Comparison of ENCODE assay signal across 30 cellular contexts in the genomic region with DNA sequence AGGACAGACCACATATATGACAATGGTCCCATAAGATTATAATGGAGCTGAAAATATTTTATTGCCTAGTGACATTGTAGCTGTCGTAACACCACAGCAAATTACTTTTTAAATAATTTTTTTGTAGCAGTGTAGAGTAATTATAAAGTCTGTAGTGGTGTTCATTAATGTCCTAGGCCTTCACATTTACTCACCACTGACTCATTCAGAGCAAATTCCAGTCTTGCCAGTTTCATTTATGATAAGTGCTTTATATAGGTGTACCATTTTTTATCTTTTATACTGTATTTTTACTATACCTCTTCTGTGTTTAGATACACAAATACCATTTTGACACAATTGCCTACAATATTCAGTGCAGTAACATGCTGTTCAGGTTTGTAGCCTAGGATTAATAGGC.
A peak's percentile ranks its signal among the peaks of the same experiment; 100 is the strongest.
DNase-seq lines count a peak whose midpoint lies in the region; ATAC-seq, FAIRE-seq and TF ChIP-seq lines count a peak whose summit lies in the region.
"Had no signal": no experiment of that assay in that cellular context is flagged by ENCODE, and none has a peak within 500 bp of the region (broad histone marks: within the 10 kb centered on the region; RNA-seq: fewer than 3 reads in every experiment).

No MANE protein-coding gene starts in this region.

- ATAC-seq in left colon, result peak; percentile 52
- ATAC-seq in pancreas, result no peak
- ATAC-seq: activated CD4-positive, CD25-positive, alpha-beta regulatory T cell treated with anti-CD3 and anti-CD28 coated beads, Interleukin-2, amount 50 U/mL, for 24 hours; left ventricle myocardium superior; right cardiac atrium had no signal

- no peak for FAIRE-seq in pancreas (lab: Jason Lieb, UNC)
- FAIRE-seq: G401.6, islet of Langerhans, urothelium cell line had no signal

- no peaks in the 10 kb centered on the region for H3K27me3 ChIP-seq in CD4-positive, alpha-beta memory T cell (ENCODE audit: insufficient read depth, low read length)
- H3K27me3 ChIP-seq in Caco-2 (replicated peaks; ENCODE audit: control insufficient read depth, insufficient read depth, low read length) (no peaks in the 10 kb centered on the region), pancreas (no peaks in the 10 kb centered on the region)
- H3K27me3 ChIP-seq: brain microvascular endothelial cell, neural progenitor cell, spleen, stomach had no signal

- no peaks in the 10 kb centered on the region for H3K27me3 Mint-ChIP-seq in CD4-positive, alpha-beta memory T cell
- H3K27me3 Mint-ChIP-seq in Caco-2 (ENCODE audit: insufficient read depth, unreplicated experiment), result no peaks in the 10 kb centered on the region
- H3K27me3 Mint-ChIP-seq: activated CD4-positive, alpha-beta memory T cell treated with anti-CD3 and anti-CD28 coated beads for 36 hours; IgD-negative memory B cell had no signal

- CTCF ChIA-PET in CD4-positive, alpha-beta memory T cell (lab: Charles Lee; ENCODE audit: partially characterized antibody), result no interaction called here
- CTCF ChIA-PET in Caco-2 (lab: Charles Lee), result no interaction called here

- H3K27ac Mint-ChIP-seq in CD4-positive, alpha-beta memory T cell, result peak overlapping the region in 1 of 7 donors; percentile 54
- H3K27ac Mint-ChIP-seq in Caco-2 (ENCODE audit: unreplicated experiment), result no peak overlapping the region
- H3K27ac Mint-ChIP-seq: activated CD4-positive, alpha-beta memory T cell treated with anti-CD3 and anti-CD28 coated beads for 36 hours; activated naive CD4-positive, alpha-beta T cell treated with anti-CD3 and anti-CD28 coated beads for 36 hours; activated T-helper 1 cell treated with anti-CD3 and anti-CD28 coated beads, Interleukin-12 subunit alpha, Interleukin-12 subunit beta, Interleukin-2, Interleukin-4 antibody, amounts not matched to agents 30 ng/mL and 10 ng/mL and 1 ng/mL, durations not matched to agents 14 hours and 24 hours and 36 hours; IgD-negative memory B cell; neural progenitor cell had no signal

- DNase-seq in ELR (ENCODE audit: low read depth) (peak; percentile 53), M059J (ENCODE audit: low read depth) (peak; percentile 44), amniotic epithelial cell (ENCODE audit: low read depth) (peak; percentile 24), left colon (no peak), Caco-2 (no peak), pancreas (no peak)
- DNase-seq in CD4-positive, alpha-beta memory T cell, result no peak
- DNase-seq: activated CD4-positive, alpha-beta memory T cell treated with anti-CD3 and anti-CD28 coated beads for 36 hours; activated CD8-positive, alpha-beta memory T cell treated with anti-CD3 and anti-CD28 coated beads, Interleukin-2, amount 50 U/mL, for 48 hours; activated naive CD4-positive, alpha-beta T cell treated with anti-CD3 and anti-CD28 coated beads for 36 hours; amniotic stem cell; brain microvascular endothelial cell; DMS153; glutamatergic neuron; left ventricle myocardium superior; NCI-H1048; NCI-H510A; right cardiac atrium; spleen; stimulated activated CD4-positive, alpha-beta T cell treated with anti-CD3 and anti-CD28 coated beads, Interleukin-2, amount 100 ng/mL, for 24 hours; stomach; T-helper 2 cell had no signal

- no peak for TF ChIP-seq CTCF in Caco-2 (IDR thresholded peaks at IDR 0.05; ENCODE audit: insufficient read depth in 1 of 2, low read depth in 1 of 2, low read length in 1 of 2, severe bottlenecking in 1 of 2, unreplicated experiment in 1 of 2)
- TF ChIP-seq CTCF in pancreas (IDR thresholded peaks at IDR 0.05), result no peak

- no TSS peak for BruUV-seq in Caco-2 (replicated peaks; lab: Mats Ljungman, UMichigan)

- H3K36me3 Mint-ChIP-seq in CD4-positive, alpha-beta memory T cell, result peaks cover 46 to 53% of the 10 kb centered on the region in 2 donors
- no peaks in the 10 kb centered on the region for H3K36me3 Mint-ChIP-seq in Caco-2 (ENCODE audit: insufficient read depth, unreplicated experiment)

- peaks cover 0 to 4% of the 10 kb centered on the region in 2 donors for H3K9me3 ChIP-seq in CD4-positive, alpha-beta memory T cell (ENCODE audit: control insufficient read depth in 1 of 2, low read length in 2 of 2)
- H3K9me3 ChIP-seq in Caco-2, result no peaks in the 10 kb centered on the region
- no peaks in the 10 kb centered on the region for H3K9me3 ChIP-seq in pancreas
- H3K9me3 ChIP-seq: stomach had no signal

- H3K4me3 Mint-ChIP-seq in CD4-positive, alpha-beta memory T cell, result peak overlapping the region in 3 of 8 donors; percentile 36 to 73 (median 64)
- no peak overlapping the region for H3K4me3 Mint-ChIP-seq in Caco-2 (ENCODE audit: unreplicated experiment)
- H3K4me3 Mint-ChIP-seq: activated CD4-positive, alpha-beta memory T cell treated with anti-CD3 and anti-CD28 coated beads for 36 hours; activated naive CD4-positive, alpha-beta T cell treated with anti-CD3 and anti-CD28 coated beads for 36 hours; activated T-helper 1 cell treated with anti-CD3 and anti-CD28 coated beads, Interleukin-12 subunit alpha, Interleukin-12 subunit beta, Interleukin-2, Interleukin-4 antibody, amounts not matched to agents 30 ng/mL and 10 ng/mL and 1 ng/mL, durations not matched to agents 14 hours and 24 hours and 36 hours; neural progenitor cell had no signal

- POLR2A ChIA-PET in CD4-positive, alpha-beta memory T cell (lab: Charles Lee; ENCODE audit: partially characterized antibody), result interaction anchor here (1.1 to 3.2 kb wide), 3 partner anchors 16 to 68 kb away, joined by 3 to 22 read pairs (median 10); a partner anchor contains a TSS
- POLR2A ChIA-PET in Caco-2 (lab: Charles Lee), result no interaction called here

- H3K4me1 Mint-ChIP-seq in CD4-positive, alpha-beta memory T cell, result peaks cover 45 to 85% (median 62%) of the 10 kb centered on the region in 4 donors
- H3K4me1 Mint-ChIP-seq in Caco-2 (ENCODE audit: low read depth, unreplicated experiment), result peaks cover 7% of the 10 kb centered on the region

- intact Hi-C loops in left colon (cut with DNase I, micrococcal nuclease), result no loop called here
- intact Hi-C loops in CD4-positive, alpha-beta memory T cell (cut with micrococcal nuclease), result no loop called here
- intact Hi-C loops in Caco-2 (cut with micrococcal nuclease; ENCODE audit: unreplicated experiment), result no loop called here
- intact Hi-C loops in pancreas (cut with DNase I), result no loop called here

- peaks cover 0 to 12% (median 7%) of the 10 kb centered on the region in 8 donors for H3K9me3 Mint-ChIP-seq in CD4-positive, alpha-beta memory T cell
- no peaks in the 10 kb centered on the region for H3K9me3 Mint-ChIP-seq in Caco-2 (ENCODE audit: unreplicated experiment)

- H3K4me1 ChIP-seq in CD4-positive, alpha-beta memory T cell (ENCODE audit: insufficient read depth, low read length), result peaks cover 45% of the 10 kb centered on the region
- no peaks in the 10 kb centered on the region for H3K4me1 ChIP-seq in Caco-2
- no peaks in the 10 kb centered on the region for H3K4me1 ChIP-seq in pancreas
- H3K4me1 ChIP-seq: parathyroid adenoma had no signal

- H3K36me3 ChIP-seq in CD4-positive, alpha-beta memory T cell (ENCODE audit: insufficient read depth, low read length), result no peaks in the 10 kb centered on the region
- H3K36me3 ChIP-seq in Caco-2 (ENCODE audit: control insufficient read depth, insufficient read depth, low read length) (no peaks in the 10 kb centered on the region), pancreas (no peaks in the 10 kb centered on the region)
- H3K36me3 ChIP-seq: brain microvascular endothelial cell had no signal

- no peak overlapping the region for H3K4me3 ChIP-seq in CD4-positive, alpha-beta memory T cell (ENCODE audit: low read length in 2 of 2)
- H3K4me3 ChIP-seq in Caco-2 (ENCODE audit: low read depth, low read length) (no peak overlapping the region), pancreas (no peak overlapping the region)
- H3K4me3 ChIP-seq: neural progenitor cell, spleen, stomach had no signal

- WGBS in pancreas, 2 donors, result 98 to 100% methylated on average over 1 of the region's 1 CpG

- H3K27ac ChIP-seq in CD4-positive, alpha-beta memory T cell (ENCODE audit: low read depth, low read length), result no peak overlapping the region
- no peak overlapping the region for H3K27ac ChIP-seq in pancreas
- H3K27ac ChIP-seq: brain microvascular endothelial cell, neural progenitor cell, parathyroid adenoma, stomach had no signal

Comparison
In these comparisons a context has a peak if more than half of its experiments do, and no peak if none do; other contexts are left out.
1. DNase-seq: peak in ELR (single experiment), M059J (single experiment) and amniotic epithelial cell (single experiment); none in left colon (0 of 2), CD4-positive, alpha-beta memory T cell (0 of 5), Caco-2 (0 of 2) and pancreas (0 of 6).